Comparison of ENCODE assay signal across 1 cellular context in the genomic region with DNA sequence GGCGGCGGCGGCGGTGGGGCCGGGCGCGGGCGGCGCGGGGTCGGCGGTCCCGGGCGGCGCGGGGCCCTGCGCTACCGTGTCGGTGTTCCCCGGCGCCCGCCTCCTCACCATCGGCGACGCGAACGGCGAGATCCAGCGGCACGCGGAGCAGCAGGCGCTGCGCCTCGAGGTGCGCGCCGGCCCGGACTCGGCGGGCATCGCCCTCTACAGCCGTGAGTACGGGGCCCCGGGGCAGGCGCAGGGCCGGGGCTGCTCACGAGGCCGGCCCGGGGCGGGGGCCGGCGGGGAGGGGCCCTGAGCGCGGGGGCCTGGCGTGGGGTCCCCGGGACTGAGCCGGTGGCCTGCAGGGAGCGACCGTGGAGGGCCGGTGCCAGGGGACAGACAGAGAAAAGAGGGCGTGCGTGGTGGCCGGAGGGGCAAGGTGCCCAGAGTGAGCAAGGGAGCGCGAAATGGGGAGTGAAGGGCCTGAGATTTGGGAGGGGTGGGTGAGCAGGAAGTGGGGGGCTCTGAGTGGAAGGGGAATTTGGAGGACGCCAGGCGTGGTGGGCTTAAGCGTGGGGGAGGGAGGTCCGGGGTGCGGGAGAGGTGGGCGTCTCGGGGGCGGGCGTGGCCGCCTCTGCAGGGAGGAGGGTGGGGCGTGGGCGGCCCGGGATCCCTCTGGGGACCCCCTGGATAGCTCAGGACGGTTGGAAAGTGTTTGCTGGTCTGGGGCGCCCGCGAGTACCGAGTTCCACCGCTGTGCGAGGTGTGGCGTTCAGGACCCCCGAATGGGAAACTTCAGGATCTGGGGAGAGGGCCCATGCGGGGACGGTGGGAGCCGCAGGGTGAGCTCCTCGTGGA.
TF ChIP-seq lines count a peak whose summit lies in the region.

No MANE protein-coding gene starts in this region.

TF ChIP-seq in HEK293T, 16 proteins besides CTCF, POLR2A, EP300 and RAD21:
- no peak for TF ChIP-seq L3MBTL2 (conservative IDR thresholded peaks at IDR 0.05)
- TF ChIP-seq FOXM1 (IDR thresholded peaks at IDR 0.05; ENCODE audit: borderline replicate concordance): no peak
- TF ChIP-seq FOXA1 (IDR thresholded peaks at IDR 0.05): no peak
- TF ChIP-seq TARDBP (IDR thresholded peaks at IDR 0.05): no peak
- no peak for TF ChIP-seq ZNF384 (IDR thresholded peaks at IDR 0.05)
- no peak for TF ChIP-seq BHLHE40 (IDR thresholded peaks at IDR 0.05; ENCODE audit: borderline replicate concordance)
- no peak for TF ChIP-seq SUZ12 (IDR thresholded peaks at IDR 0.05)
- no peak for TF ChIP-seq ARNT (IDR thresholded peaks at IDR 0.05)
- TF ChIP-seq SP1 (IDR thresholded peaks at IDR 0.05): no peak
- TF ChIP-seq FOXK2 (IDR thresholded peaks at IDR 0.05): no peak
- TF ChIP-seq NFRKB (IDR thresholded peaks at IDR 0.05): no peak
- no peak for TF ChIP-seq ELF4 (IDR thresholded peaks at IDR 0.05)
- no peak for TF ChIP-seq LEF1 (IDR thresholded peaks at IDR 0.05; ENCODE audit: borderline replicate concordance)
- TF ChIP-seq, protein P1, sequence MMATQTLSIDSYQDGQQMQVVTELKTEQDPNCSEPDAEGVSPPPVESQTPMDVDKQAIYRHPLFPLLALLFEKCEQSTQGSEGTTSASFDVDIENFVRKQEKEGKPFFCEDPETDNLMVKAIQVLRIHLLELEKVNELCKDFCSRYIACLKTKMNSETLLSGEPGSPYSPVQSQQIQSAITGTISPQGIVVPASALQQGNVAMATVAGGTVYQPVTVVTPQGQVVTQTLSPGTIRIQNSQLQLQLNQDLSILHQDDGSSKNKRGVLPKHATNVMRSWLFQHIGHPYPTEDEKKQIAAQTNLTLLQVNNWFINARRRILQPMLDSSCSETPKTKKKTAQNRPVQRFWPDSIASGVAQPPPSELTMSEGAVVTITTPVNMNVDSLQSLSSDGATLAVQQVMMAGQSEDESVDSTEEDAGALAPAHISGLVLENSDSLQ (IDR thresholded peaks at IDR 0.05): no peak
- TF ChIP-seq HDGF (IDR thresholded peaks at IDR 0.05; ENCODE audit: borderline replicate concordance): no peak
- TF ChIP-seq CTBP1 (IDR thresholded peaks at IDR 0.05; ENCODE audit: borderline replicate concordance): no peak
TF ChIP-seq in HEK293T: peak in this region for 0.
